Comparison of ENCODE assay signal across 8 cellular contexts in the genomic region with DNA sequence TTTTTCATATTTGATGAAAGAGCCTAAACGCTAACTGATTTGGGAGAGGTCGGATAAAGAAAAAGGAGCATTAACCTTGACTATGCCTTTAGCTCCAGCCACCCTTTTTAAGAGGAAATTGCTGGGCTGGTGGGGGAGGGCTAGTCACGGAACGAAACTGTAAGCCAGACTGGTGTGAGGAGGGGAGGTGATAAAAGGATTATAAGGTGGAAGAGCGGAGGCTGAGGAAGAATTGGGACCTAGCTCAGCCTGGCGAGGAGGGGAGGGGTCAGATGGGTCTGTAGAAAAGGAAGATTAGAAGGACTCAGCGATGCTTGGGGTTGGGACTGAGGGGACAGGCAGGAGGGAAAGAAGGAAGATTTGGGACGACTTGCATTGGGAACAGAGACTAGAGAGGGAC.
A peak's percentile ranks its signal among the peaks of the same experiment; 100 is the strongest.
DNase-seq lines count a peak whose midpoint lies in the region; TF ChIP-seq lines count a peak whose summit lies in the region.
"Not testable (repeated sequence)": the region's sequence is repeated elsewhere in the genome, so short reads cannot be mapped to it uniquely, and the experiment has no call there.

No MANE protein-coding gene starts in this region.

- TF ChIP-seq CTCF in WERI-Rb-1 (IDR thresholded peaks at IDR 0.05; ENCODE audit: low read depth, low read length); endodermal cell (conservative IDR thresholded peaks at IDR 0.05); neural progenitor cell (IDR thresholded peaks at IDR 0.05): not testable (repeated sequence)

- peaks cover 30% of the 10 kb centered on the region for H3K4me1 Mint-ChIP-seq in endodermal cell
- peaks cover 24% of the 10 kb centered on the region for H3K4me1 Mint-ChIP-seq in neural progenitor cell

- 10 to 16% methylated on average over 4 to 8 of the region's 8 CpGs for WGBS in endodermal cell (ENCODE audit: insufficient coverage in 1 of 2, insufficient read length in 1 of 2), 2 experiments

- H3K79me2 ChIP-seq in neural progenitor cell (ENCODE audit: low read depth) = not testable (repeated sequence)

- peaks cover 45% of the 10 kb centered on the region for H3K4me1 ChIP-seq in HUES6 (ENCODE audit: control insufficient read depth, insufficient read depth, low read length)
- H3K4me1 ChIP-seq in endodermal cell (ENCODE audit: control insufficient read depth, insufficient read depth, low read length) = peaks cover 10% of the 10 kb centered on the region
- peaks cover 20% of the 10 kb centered on the region for H3K4me1 ChIP-seq in iPS-20b (ENCODE audit: insufficient read depth, low read length)
- H3K4me1 ChIP-seq in neural progenitor cell = peaks cover 38% of the 10 kb centered on the region

- not testable (repeated sequence) for H3K27ac Mint-ChIP-seq in endodermal cell, neural progenitor cell

- H3K4me3 ChIP-seq in H7 (ENCODE audit: insufficient read depth, low read depth, low read length) (peak overlapping the region; percentile 45; the same call in 1 of the 2 replicates), HUES6 (ENCODE audit: low read depth, low read length) (peak overlapping the region; percentile 76), endodermal cell (ENCODE audit: low read length) (peak overlapping the region; percentile 89), iPS-20b (ENCODE audit: low read length) (peak overlapping the region; percentile 13; the same call in 1 of the 2 replicates)
- H3K4me3 ChIP-seq in WERI-Rb-1 (ENCODE audit: low read depth, low read length); neural progenitor cell: not testable (repeated sequence)

- peak overlapping the region; percentile 46 for H3K4me2 ChIP-seq in neural progenitor cell

- H3K27ac ChIP-seq in HUES6 (ENCODE audit: low read depth, low read length) = peak overlapping the region; percentile 97; the same call in 1 of the 2 replicates
- H3K27ac ChIP-seq in WERI-Rb-1; endodermal cell (ENCODE audit: low read depth, low read length); iPS-20b (ENCODE audit: low read length); neural progenitor cell: not testable (repeated sequence)

- peaks cover 26% of the 10 kb centered on the region for H3F3A ChIP-seq in neural progenitor cell (ENCODE audit: low read depth)

- H3K9me3 Mint-ChIP-seq in endodermal cell, neural progenitor cell: not testable (repeated sequence)

- not testable (repeated sequence) for H4K20me1 ChIP-seq in neural progenitor cell (ENCODE audit: low read depth)

- H3K27me3 ChIP-seq in H7 (ENCODE audit: control insufficient read depth, insufficient read depth, low read length); HUES6 (ENCODE audit: control insufficient read depth, insufficient read depth, low read length); WERI-Rb-1 (ENCODE audit: insufficient read depth, low read depth, severe bottlenecking); endodermal cell (ENCODE audit: control insufficient read depth, insufficient read depth, low read length, poor library complexity, severe bottlenecking); iPS-20b (ENCODE audit: insufficient read depth, low read length); neural progenitor cell: not testable (repeated sequence)

- H2AFZ ChIP-seq in neural progenitor cell (replicated peaks) = not testable (repeated sequence)

- not testable (repeated sequence) for H3K27me3 Mint-ChIP-seq in endodermal cell (ENCODE audit: insufficient read depth)
- peaks cover 13% of the 10 kb centered on the region for H3K27me3 Mint-ChIP-seq in neural progenitor cell (ENCODE audit: insufficient read depth, low read depth)

- H3K36me3 ChIP-seq in H7 (replicated peaks; ENCODE audit: control insufficient read depth, insufficient read depth, low read length); WERI-Rb-1; iPS-20b (ENCODE audit: insufficient read depth, low read depth, low read length); neural progenitor cell: not testable (repeated sequence)
- peaks cover 19% of the 10 kb centered on the region; the same call in 1 of the 2 replicates for H3K36me3 ChIP-seq in HUES6 (ENCODE audit: control insufficient read depth, insufficient read depth, low read length)
- peaks cover 27% of the 10 kb centered on the region for H3K36me3 ChIP-seq in endodermal cell (ENCODE audit: control insufficient read depth, insufficient read depth, low read length)

- peak; percentile 46 for DNase-seq in ELF-1 (ENCODE audit: low read depth, low spot score)
- not testable (repeated sequence) for DNase-seq in H7
- peak; percentile 67 for DNase-seq in NCI-H82 treated with DMSO at 0.1 percent for 48 hours (lab: John Stamatoyannopoulos, UW; ENCODE audit: unreplicated experiment)
- peak; percentile 66 for DNase-seq in WERI-Rb-1
- DNase-seq in endodermal cell = peak; percentile 71
- DNase-seq in neural progenitor cell (ENCODE audit: low spot score) = peak; percentile 30

- H3K9me3 ChIP-seq in HUES6 (ENCODE audit: control insufficient read depth, insufficient read depth, low read depth, low read length); WERI-Rb-1 (ENCODE audit: severe bottlenecking); endodermal cell (ENCODE audit: control insufficient read depth, low read length); iPS-20b (ENCODE audit: insufficient read depth, low read depth, low read length); neural progenitor cell (ENCODE audit: low read depth): not testable (repeated sequence)

- H3K36me3 Mint-ChIP-seq in endodermal cell (ENCODE audit: low read depth); neural progenitor cell: not testable (repeated sequence)

- peak overlapping the region; percentile 100 for H3K9ac ChIP-seq in HUES6 (ENCODE audit: low read length)
- H3K9ac ChIP-seq in endodermal cell (ENCODE audit: extremely low read depth, low read length, poor library complexity, severe bottlenecking) = peak overlapping the region; percentile 90
- H3K9ac ChIP-seq in iPS-20b (ENCODE audit: low read depth, low read length); neural progenitor cell: not testable (repeated sequence)

- H3K4me3 Mint-ChIP-seq in endodermal cell, neural progenitor cell: not testable (repeated sequence)
